Comparison of ENCODE assay signal across 25 cellular contexts in genomic region chr6:38039497-38039896, GRCh38.
"Had no signal": no experiment of that assay in that cellular context is flagged by ENCODE, and none has a peak within 500 bp of the region (broad histone marks: within the 10 kb centered on the region; RNA-seq: fewer than 3 reads in every experiment).

No MANE protein-coding gene starts in this region.

- H3K27me3 ChIP-seq: MG63 had no signal

- DNase-seq: activated CD4-positive, alpha-beta T cell treated with anti-CD3 and anti-CD28 coated beads, Interleukin-2, amount 10 ng/mL, durations not matched to agents 24 days and 14 days; activated CD4-positive, alpha-beta T cell treated with anti-CD3 and anti-CD28 coated beads, Interleukin-2, amount 50 U/mL, for 48 hours; activated CD4-positive, CD25-positive, alpha-beta regulatory T cell treated with anti-CD3 and anti-CD28 coated beads, Interleukin-2, amount 50 U/mL, for 72 hours; activated CD8-positive, alpha-beta memory T cell treated with anti-CD3 and anti-CD28 coated beads for 24 hours; activated effector memory CD4-positive, alpha-beta T cell treated with anti-CD3 and anti-CD28 coated beads, Interleukin-2, amount 50 U/mL, for 16 hours; activated naive CD4-positive, alpha-beta T cell treated with Interleukin-2 at 50 U/mL for 16 hours; activated naive CD8-positive, alpha-beta T cell treated with anti-CD3 and anti-CD28 coated beads, Interleukin-2, amount 50 U/mL, for 24 hours; activated T-cell treated with anti-CD3 and anti-CD28 coated beads, Interleukin-2, amount 50 U/mL, for 4 hours; amygdala; MG63; MV-4-11; NCI-H1092 treated with DMSO at 0.1 percent for 48 hours; NCI-H1417 treated with DMSO at 0.1 percent for 48 hours; NCI-H1694; NCI-H2029; NCI-H2107; NCI-H2171 treated with DMSO at 0.1 percent for 48 hours; NCI-H226; NCI-H526; NCI-H82; RPMI8226; SW 1271 had no signal

- H3K9me3 ChIP-seq: MG63 had no signal

- H3K27ac Mint-ChIP-seq: activated CD4-positive, alpha-beta T cell treated with anti-CD3 and anti-CD28 coated beads, Interleukin-2, amount 10 ng/mL, durations not matched to agents 24 days and 14 days; activated naive CD4-positive, alpha-beta T cell treated with anti-CD3 and anti-CD28 coated beads, Interleukin-2, amount 50 U/mL, for 72 hours; activated naive CD8-positive, alpha-beta T cell treated with anti-CD3 and anti-CD28 coated beads, Interleukin-2, amount 50 U/mL, for 24 hours; T-helper 2 cell treated with Interferon-gamma antibody and Interleukin-4, amounts not matched to agents 5 μg/mL and 100 μg/mL, for 36 hours; WTC11 had no signal

- H3K36me3 Mint-ChIP-seq: WTC11 had no signal

- H3K4me3 Mint-ChIP-seq: activated CD4-positive, alpha-beta T cell treated with anti-CD3 and anti-CD28 coated beads, Interleukin-2, amount 10 ng/mL, durations not matched to agents 24 days and 14 days; activated naive CD8-positive, alpha-beta T cell treated with anti-CD3 and anti-CD28 coated beads, Interleukin-2, amount 50 U/mL, for 24 hours; activated T-cell treated with anti-CD3 and anti-CD28 coated beads, Interleukin-2, amount 50 U/mL, for 4 hours; T-helper 2 cell treated with Interferon-gamma antibody and Interleukin-4, amounts not matched to agents 5 μg/mL and 100 μg/mL, for 36 hours; WTC11 had no signal

- H3K9me3 Mint-ChIP-seq: activated CD4-positive, alpha-beta T cell treated with anti-CD3 and anti-CD28 coated beads, Interleukin-2, amount 10 ng/mL, durations not matched to agents 24 days and 14 days; activated naive CD4-positive, alpha-beta T cell treated with anti-CD3 and anti-CD28 coated beads, Interleukin-2, amount 50 U/mL, for 72 hours; activated naive CD8-positive, alpha-beta T cell treated with anti-CD3 and anti-CD28 coated beads, Interleukin-2, amount 50 U/mL, for 24 hours; activated T-cell treated with anti-CD3 and anti-CD28 coated beads, Interleukin-2, amount 50 U/mL, for 4 hours; T-helper 2 cell treated with Interferon-gamma antibody and Interleukin-4, amounts not matched to agents 5 μg/mL and 100 μg/mL, for 36 hours had no signal

- H3K4me3 ChIP-seq: MG63 had no signal

- H3K27me3 Mint-ChIP-seq: activated CD4-positive, alpha-beta T cell treated with anti-CD3 and anti-CD28 coated beads, Interleukin-2, amount 10 ng/mL, durations not matched to agents 24 days and 14 days; activated naive CD8-positive, alpha-beta T cell treated with anti-CD3 and anti-CD28 coated beads, Interleukin-2, amount 50 U/mL, for 24 hours had no signal

- H3K36me3 ChIP-seq: MG63 had no signal
